Comparison of ENCODE assay signal across 17 cellular contexts in genomic region chr17:29840884-29841283, GRCh38.
DNase-seq lines count a peak whose midpoint lies in the region; ATAC-seq, FAIRE-seq and TF ChIP-seq lines count a peak whose summit lies in the region.
"Had no signal": no experiment of that assay in that cellular context is flagged by ENCODE, and none has a peak within 500 bp of the region (broad histone marks: within the 10 kb centered on the region; RNA-seq: fewer than 3 reads in every experiment).

No MANE protein-coding gene starts in this region.

- in situ Hi-C loops in mammary epithelial cell (cut with MboI; ENCODE audit: low sequenced_read_pairs in 2 of 2), result no loop called here

- FAIRE-seq in bronchial epithelial cell (lab: Jason Lieb, UNC), result no peak
- FAIRE-seq: H54 had no signal

- H3K36me3 Mint-ChIP-seq in MCF 10A (ENCODE audit: insufficient read depth, unreplicated experiment), result peaks cover 5% of the 10 kb centered on the region
- H3K36me3 Mint-ChIP-seq: natural killer cell had no signal

- no peak overlapping the region for H3K9ac ChIP-seq in mammary epithelial cell (ENCODE audit: insufficient read depth, low read length)

- peaks cover 11% of the 10 kb centered on the region for H3K4me1 Mint-ChIP-seq in MCF 10A (ENCODE audit: insufficient read depth, unreplicated experiment)

- POLR2A ChIA-PET in MCF 10A (lab: Yijun Ruan, JAX), result no interaction called here

- CTCF ChIA-PET in mammary epithelial cell (lab: Charles Lee; ENCODE audit: low non-redundant PET), result interaction anchor here (0.6 kb wide), 1 partner anchor 108 kb away, joined by 3 read pairs; no protein-coding TSS in a partner anchor
- CTCF ChIA-PET in MCF 10A (lab: Yijun Ruan, JAX), result no interaction called here

- no peaks in the 10 kb centered on the region for H3K36me3 ChIP-seq in mammary epithelial cell (ENCODE audit: insufficient read depth, low read length)
- H3K36me3 ChIP-seq in bronchial epithelial cell (ENCODE audit: control insufficient read depth, insufficient read depth, low read length), result no peaks in the 10 kb centered on the region
- H3K36me3 ChIP-seq in kidney epithelial cell (ENCODE audit: control insufficient read depth, insufficient read depth, low read length), result no peaks in the 10 kb centered on the region
- H3K36me3 ChIP-seq in gastroesophageal sphincter, result no peaks in the 10 kb centered on the region
- H3K36me3 ChIP-seq: MG63, WERI-Rb-1 had no signal

- H3K4me2 ChIP-seq in mammary epithelial cell (ENCODE audit: insufficient read depth, low read depth, low read length), result no peak overlapping the region

- H3K79me2 ChIP-seq in mammary epithelial cell (ENCODE audit: insufficient read depth, low read length), result peaks cover 5% of the 10 kb centered on the region

- H4K20me1 ChIP-seq in mammary epithelial cell (ENCODE audit: insufficient read depth, low read length), result no peaks in the 10 kb centered on the region

- no peak overlapping the region for H3K4me3 ChIP-seq in mammary epithelial cell (replicated peaks in 1 of 3; ENCODE audit: insufficient read depth in 1 of 3, low read depth in 2 of 3, low read length in 3 of 3)
- no peak overlapping the region for H3K4me3 ChIP-seq in bronchial epithelial cell (ENCODE audit: low read depth, low read length)
- H3K4me3 ChIP-seq in kidney epithelial cell (ENCODE audit: low read depth, low read length), result no peak overlapping the region
- no peak overlapping the region for H3K4me3 ChIP-seq in gastroesophageal sphincter
- H3K4me3 ChIP-seq: MG63 had no signal

- TF ChIP-seq POLR2A in gastroesophageal sphincter (IDR thresholded peaks at IDR 0.05), result no peak

- no peak overlapping the region for H3K4me3 Mint-ChIP-seq in MCF 10A (ENCODE audit: unreplicated experiment)
- H3K4me3 Mint-ChIP-seq: activated CD8-positive, alpha-beta T cell treated with anti-CD3 and anti-CD28 coated beads, Interleukin-2, amount 10 ng/mL, durations not matched to agents 7 days and 5 days; CD4-positive, alpha-beta T cell; natural killer cell had no signal

- H3K4me1 ChIP-seq in mammary epithelial cell (ENCODE audit: insufficient read depth, low read length), result no peaks in the 10 kb centered on the region
- H3K4me1 ChIP-seq in gastroesophageal sphincter, result peaks cover 0 to 7% (median 0%) of the 10 kb centered on the region in 3 donors

- H3K27me3 ChIP-seq in mammary epithelial cell (ENCODE audit: insufficient read depth, low read length), result no peaks in the 10 kb centered on the region
- no peaks in the 10 kb centered on the region for H3K27me3 ChIP-seq in bronchial epithelial cell (ENCODE audit: control insufficient read depth, insufficient read depth, low read length)
- no peaks in the 10 kb centered on the region for H3K27me3 ChIP-seq in kidney epithelial cell (ENCODE audit: control insufficient read depth, insufficient read depth, low read length)
- no peaks in the 10 kb centered on the region for H3K27me3 ChIP-seq in gastroesophageal sphincter
- H3K27me3 ChIP-seq: MG63 had no signal

- intact Hi-C loops in mammary epithelial cell (cut with micrococcal nuclease) (no loop called here), MCF 10A (cut with micrococcal nuclease) (no loop called here)

- peak; percentile 57 for DNase-seq in mammary epithelial cell
- DNase-seq in MCF 10A (ENCODE audit: unreplicated experiment), result no peak
- peak; percentile 67 for DNase-seq in bronchial epithelial cell (ENCODE audit: low read depth)
- DNase-seq in kidney epithelial cell (ENCODE audit: low read depth), result peak; percentile 42
- no peak for DNase-seq in ecto neural progenitor cell (ENCODE audit: low spot score)
- DNase-seq: activated CD8-positive, alpha-beta T cell treated with anti-CD3 and anti-CD28 coated beads, Interleukin-2, amount 10 ng/mL, durations not matched to agents 7 days and 5 days; CD4-positive, alpha-beta T cell; MG63; natural killer cell; NCI-H1930; NCI-H524 treated with DMSO at 0.1 percent for 48 hours; WERI-Rb-1 had no signal

- TF ChIP-seq CTCF in mammary epithelial cell (conservative IDR thresholded peaks at IDR 0.05 in 1 of 2, IDR thresholded peaks at IDR 0.05 in 1 of 2; ENCODE audit: extremely low read depth in 1 of 2, insufficient read depth in 1 of 2, low read depth in 1 of 2, low read length in 2 of 2) (no peak), MCF 10A (IDR thresholded peaks at IDR 0.05; ENCODE audit: unreplicated experiment) (no peak), bronchial epithelial cell (IDR thresholded peaks at IDR 0.05; ENCODE audit: insufficient read depth, low read length, severe bottlenecking) (no peak), kidney epithelial cell (IDR thresholded peaks at IDR 0.05; ENCODE audit: insufficient read depth, low read length, poor library complexity, severe bottlenecking) (no peak), gastroesophageal sphincter (IDR thresholded peaks at IDR 0.05) (no peak)

- ATAC-seq in GM19467 (IDR thresholded peaks at IDR 0.05; ENCODE audit: unreplicated experiment) (no peak), GM21717 (IDR thresholded peaks at IDR 0.05; ENCODE audit: unreplicated experiment) (no peak), gastroesophageal sphincter (no peak)
- ATAC-seq: activated CD8-positive, alpha-beta T cell treated with anti-CD3 and anti-CD28 coated beads, Interleukin-2, amount 10 ng/mL, durations not matched to agents 7 days and 5 days; natural killer cell had no signal

- H3K9me3 ChIP-seq in mammary epithelial cell (replicated peaks; ENCODE audit: insufficient read depth, low read length) (no peaks in the 10 kb centered on the region), gastroesophageal sphincter (no peaks in the 10 kb centered on the region)
- H3K9me3 ChIP-seq: MG63 had no signal

- H3K27ac ChIP-seq in mammary epithelial cell (ENCODE audit: insufficient read depth, low read depth, low read length) (no peak overlapping the region), gastroesophageal sphincter (no peak overlapping the region)
- H3K27ac ChIP-seq: 22Rv1, WERI-Rb-1 had no signal

- dilution Hi-C loops in mammary epithelial cell (cut with HindIII; ENCODE audit: low sequenced_read_pairs), result no loop called here

- H2AFZ ChIP-seq in mammary epithelial cell (ENCODE audit: low read depth, low read length), result no peak overlapping the region

- H3K9me3 Mint-ChIP-seq in MCF 10A (ENCODE audit: unreplicated experiment), result no peaks in the 10 kb centered on the region
- H3K9me3 Mint-ChIP-seq: CD4-positive, alpha-beta T cell; natural killer cell had no signal

- TF ChIP-seq EP300 in gastroesophageal sphincter (IDR thresholded peaks at IDR 0.05), result no peak

- H3K27me3 Mint-ChIP-seq in MCF 10A (ENCODE audit: insufficient read depth, unreplicated experiment), result no peaks in the 10 kb centered on the region
- H3K27me3 Mint-ChIP-seq: CD4-positive, alpha-beta T cell had no signal

- H3K27ac Mint-ChIP-seq in MCF 10A (ENCODE audit: low read depth, unreplicated experiment), result no peak overlapping the region
- H3K27ac Mint-ChIP-seq: activated CD8-positive, alpha-beta T cell treated with anti-CD3 and anti-CD28 coated beads, Interleukin-2, amount 10 ng/mL, durations not matched to agents 7 days and 5 days; CD4-positive, alpha-beta T cell; natural killer cell had no signal

- BruUV-seq in mammary epithelial cell (replicated peaks; lab: Mats Ljungman, UMichigan) (no TSS peak), MCF 10A (replicated peaks; lab: Mats Ljungman, UMichigan) (no TSS peak)

Comparison
In these comparisons a context has a peak if more than half of its experiments do, and no peak if none do; other contexts are left out.
1. DNase-seq: peak in mammary epithelial cell (single experiment), bronchial epithelial cell (single experiment) and kidney epithelial cell (single experiment); none in MCF 10A (single experiment) and ecto neural progenitor cell (single experiment).